ENCODE assay signal across 8 cellular contexts in genomic region chr3:10015476-10015904, GRCh38. TPM values are rescaled to one million over a fixed set of nuclear protein-coding genes. Genes with fewer than 3 reads are reported as not detected.
DNase-seq lines count a peak whose midpoint lies in the region; ATAC-seq and TF ChIP-seq lines count a peak whose summit lies in the region.

No MANE protein-coding gene starts in this region.

- no peaks in the 10 kb centered on the region for H3K79me2 ChIP-seq in SK-N-SH (ENCODE audit: insufficient read depth)

- no peak overlapping the region for H3K27ac Mint-ChIP-seq in T-helper 2 cell treated with Interferon-gamma antibody and Interleukin-4, amounts not matched to agents 5 μg/mL and 100 μg/mL, for 36 hours
- no peak overlapping the region for H3K27ac Mint-ChIP-seq in natural killer cell treated with Interleukin-12 subunit alpha and Interleukin-12 subunit beta and Interleukin-15 and Interleukin-18, amount 100 ng/mL, for 72 hours

- no peak overlapping the region for H2AFZ ChIP-seq in SK-N-SH (ENCODE audit: low read depth)

- DNase-seq in SK-N-SH = no peak
- DNase-seq in dorsolateral prefrontal cortex = peak; percentile 16 to 80 (median 66)
- peak; percentile 85 for DNase-seq in midbrain (lab: John Stamatoyannopoulos, UW)
- peak; percentile 92 to 94 for DNase-seq in aorta
- no peak for DNase-seq in stimulated activated CD4-positive, alpha-beta T cell treated with anti-CD3 and anti-CD28 coated beads, Interleukin-2, amount 100 ng/mL, for 48 hours
- no peak for DNase-seq in T-helper 2 cell treated with Interferon-gamma antibody and Interleukin-4, amounts not matched to agents 5 μg/mL and 100 μg/mL, for 36 hours (ENCODE audit: low spot score)
- no peak for DNase-seq in natural killer cell treated with Interleukin-12 subunit alpha and Interleukin-12 subunit beta and Interleukin-15 and Interleukin-18, amount 100 ng/mL, for 72 hours (ENCODE audit: low spot score)

- WGBS in SK-N-SH (ENCODE audit: low lambda C conversion rate) = 26% methylated on average over 5 of the region's 10 CpGs
- 1% methylated on average over 10 of the region's 10 CpGs for WGBS in aorta, 2 donors

- H3K4me1 Mint-ChIP-seq in T-helper 2 cell treated with Interferon-gamma antibody and Interleukin-4, amounts not matched to agents 5 μg/mL and 100 μg/mL, for 36 hours (ENCODE audit: low read depth) = peaks cover 8% of the 10 kb centered on the region
- peaks cover 25 to 27% of the 10 kb centered on the region in 2 donors for H3K4me1 Mint-ChIP-seq in natural killer cell treated with Interleukin-12 subunit alpha and Interleukin-12 subunit beta and Interleukin-15 and Interleukin-18, amount 100 ng/mL, for 72 hours (ENCODE audit: low read depth in 2 of 2)

- TF ChIP-seq EP300 in SK-N-SH (IDR thresholded peaks at IDR 0.05; ENCODE audit: borderline replicate concordance in 1 of 2, low read depth in 1 of 2, low read length in 1 of 2) = no peak

- H3K4me1 ChIP-seq in SK-N-SH (ENCODE audit: control insufficient read depth in 1 of 2, insufficient read depth in 2 of 2, low read depth in 1 of 2, low read length in 1 of 2) (peaks cover 5 to 7% of the 10 kb centered on the region in 2 experiments; a peak in 2 of 4 replicates), aorta (ENCODE audit: control insufficient read depth in 1 of 2, insufficient read depth in 2 of 2, low read length in 2 of 2) (no peaks in the 10 kb centered on the region)

- H3K27me3 ChIP-seq in SK-N-SH (ENCODE audit: insufficient read depth) (no peaks in the 10 kb centered on the region), dorsolateral prefrontal cortex (no peaks in the 10 kb centered on the region), aorta (ENCODE audit: control insufficient read depth in 1 of 2, insufficient read depth in 2 of 2, low read length in 1 of 2) (no peaks in the 10 kb centered on the region)

- ATAC-seq in SK-N-SH treated with all-trans-retinoic acid at 6 μM for 48 hours (no peak), aorta (ENCODE audit: low FRiP score) (peak; percentile 72)
- ATAC-seq in natural killer cell treated with Interleukin-12 subunit alpha and Interleukin-12 subunit beta and Interleukin-15 and Interleukin-18, amount 100 ng/mL, for 72 hours = no peak

- H3K4me3 ChIP-seq in SK-N-SH (ENCODE audit: low read depth in 2 of 2, low read length in 1 of 2) (no peak overlapping the region), dorsolateral prefrontal cortex (peak overlapping the region in 24 of 59 donors; percentile 2 to 37 (median 23)), aorta (ENCODE audit: low read length in 2 of 2) (no peak overlapping the region)

- no peak for TF ChIP-seq RAD21 in SK-N-SH (IDR thresholded peaks at IDR 0.05; ENCODE audit: low read length)

- H3K9me3 ChIP-seq in SK-N-SH (no peaks in the 10 kb centered on the region), aorta (ENCODE audit: control insufficient read depth, low read length) (no peaks in the 10 kb centered on the region)

- peaks cover 8% of the 10 kb centered on the region for H3F3A ChIP-seq in SK-N-SH (replicated peaks; ENCODE audit: insufficient read depth)

- intact Hi-C loops in dorsolateral prefrontal cortex (cut with DNase I) (no loop called here), aorta (cut with DNase I) (no loop called here)

- CTCF ChIA-PET in SK-N-SH (lab: Yijun Ruan, JAX) = interaction anchor here (0.9 to 1.1 kb wide), 2 partner anchors 11 to 83 kb away, joined by 3 read pairs; no protein-coding TSS in a partner anchor

- H3K36me3 Mint-ChIP-seq in T-helper 2 cell treated with Interferon-gamma antibody and Interleukin-4, amounts not matched to agents 5 μg/mL and 100 μg/mL, for 36 hours (ENCODE audit: low read depth) = peaks cover 8% of the 10 kb centered on the region
- peaks cover 5% of the 10 kb centered on the region for H3K36me3 Mint-ChIP-seq in natural killer cell treated with Interleukin-12 subunit alpha and Interleukin-12 subunit beta and Interleukin-15 and Interleukin-18, amount 100 ng/mL, for 72 hours

- H3K36me3 ChIP-seq in SK-N-SH (replicated peaks in 1 of 2; ENCODE audit: control insufficient read depth in 1 of 2, insufficient read depth in 2 of 2, low read length in 1 of 2) (no peaks in the 10 kb centered on the region), aorta (ENCODE audit: control insufficient read depth in 1 of 2, insufficient read depth in 2 of 2, low read length in 1 of 2) (peaks cover 0 to 2% of the 10 kb centered on the region in 2 donors)

- no peaks in the 10 kb centered on the region for H3K9me2 ChIP-seq in SK-N-SH

- H3K27ac ChIP-seq in SK-N-SH (ENCODE audit: low read depth in 2 of 2, low read length in 1 of 2) (no peak overlapping the region), dorsolateral prefrontal cortex (peak overlapping the region; percentile 14 to 90 (median 79)), aorta (ENCODE audit: low read depth in 1 of 2, low read length in 2 of 2) (peak overlapping the region; percentile 30 to 76)

- 0 out of 2 replicates have a peak overlapping the region, but pooled peaks have one; percentile 21 for H3K4me2 ChIP-seq in SK-N-SH

- POLR2A ChIA-PET in SK-N-SH (lab: Yijun Ruan, JAX) = no interaction called here

- H3K27me3 Mint-ChIP-seq in T-helper 2 cell treated with Interferon-gamma antibody and Interleukin-4, amounts not matched to agents 5 μg/mL and 100 μg/mL, for 36 hours (ENCODE audit: low read depth) = no peaks in the 10 kb centered on the region
- H3K27me3 Mint-ChIP-seq in natural killer cell treated with Interleukin-12 subunit alpha and Interleukin-12 subunit beta and Interleukin-15 and Interleukin-18, amount 100 ng/mL, for 72 hours = no peaks in the 10 kb centered on the region

- TF ChIP-seq CTCF in SK-N-SH (IDR thresholded peaks at IDR 0.05) (no peak), dorsolateral prefrontal cortex (IDR thresholded peaks at IDR 0.05 in 54 of 56, conservative IDR thresholded peaks at IDR 0.05 in 2 of 56; ENCODE audit: low read depth in 1 of 56, partially characterized antibody in 56 of 56) (no peak)

- no peaks in the 10 kb centered on the region for H3K9me3 Mint-ChIP-seq in T-helper 2 cell treated with Interferon-gamma antibody and Interleukin-4, amounts not matched to agents 5 μg/mL and 100 μg/mL, for 36 hours
- no peaks in the 10 kb centered on the region for H3K9me3 Mint-ChIP-seq in natural killer cell treated with Interleukin-12 subunit alpha and Interleukin-12 subunit beta and Interleukin-15 and Interleukin-18, amount 100 ng/mL, for 72 hours

- H3K9ac ChIP-seq in SK-N-SH = no peak overlapping the region

- H4K20me1 ChIP-seq in SK-N-SH (ENCODE audit: insufficient read depth) = no peaks in the 10 kb centered on the region

- no peak overlapping the region for H3K4me3 Mint-ChIP-seq in T-helper 2 cell treated with Interferon-gamma antibody and Interleukin-4, amounts not matched to agents 5 μg/mL and 100 μg/mL, for 36 hours
- H3K4me3 Mint-ChIP-seq in natural killer cell treated with Interleukin-12 subunit alpha and Interleukin-12 subunit beta and Interleukin-15 and Interleukin-18, amount 100 ng/mL, for 72 hours = no peak overlapping the region

TF ChIP-seq in SK-N-SH treated with all-trans-retinoic acid at 6 μM for 48 hours, 23 proteins besides CTCF, POLR2A, EP300 and RAD21:
- TF ChIP-seq ZNF565 (CRISPR knock-in tag; conservative IDR thresholded peaks at IDR 0.05; ENCODE audit: low read depth) (no peak), ZFP3 (CRISPR knock-in tag; IDR thresholded peaks at IDR 0.05) (no peak), PPARA (CRISPR knock-in tag; IDR thresholded peaks at IDR 0.05; ENCODE audit: borderline replicate concordance) (no peak), TOX (CRISPR knock-in tag; IDR thresholded peaks at IDR 0.05; ENCODE audit: borderline replicate concordance) (no peak), OSR1 (CRISPR knock-in tag; IDR thresholded peaks at IDR 0.05) (no peak)

RNA-seq across cellular contexts. Expression of gene FANCD2, which starts 10.7 kb away (rescaled TPM):
- polyA plus RNA-seq in SK-N-SH (2012; rRNA removed) (7.3 and 9.6 TPM in 2 replicates), aorta (1 to 10 TPM in 1 of 2 donors, not detected in 1; 4.7 TPM)
- polyA plus RNA-seq in SK-N-SH (2012; cell fraction: cytosol; rRNA removed) = 7.1 and 7.7 TPM in 2 replicates
- polyA plus RNA-seq in SK-N-SH (2012; cell fraction: nucleus; rRNA removed) = 17.6 and 31.8 TPM in 2 replicates
- total RNA-seq in dorsolateral prefrontal cortex (1 to 10 TPM in 119 of 120 experiments, under 1 TPM in 1; 0.71 to 6.8 (median 2.9) TPM), aorta (1 to 10 TPM; 1.9 to 5.4 TPM)
- 100 to 1,000 TPM in 1 of 2 donors, 10 to 100 TPM in 1; 35.0 to 110 TPM for total RNA-seq in natural killer cell treated with Interleukin-12 subunit alpha and Interleukin-12 subunit beta and Interleukin-15 and Interleukin-18, amount 100 ng/mL, for 72 hours

RNA-seq across cellular contexts. Expression of gene EMC3, which starts 28.8 kb away (rescaled TPM):
- polyA plus RNA-seq in SK-N-SH (2012; rRNA removed) = 113 and 123 TPM in 2 replicates
- 114 and 115 TPM in 2 replicates for polyA plus RNA-seq in SK-N-SH (2012; cell fraction: cytosol; rRNA removed)
- polyA plus RNA-seq in SK-N-SH (2012; cell fraction: nucleus; rRNA removed) = 41.4 and 85.1 TPM in 2 replicates
- 10 to 100 TPM; 41.1 to 93.1 (median 69.8) TPM for total RNA-seq in dorsolateral prefrontal cortex
- 10 to 100 TPM; 47.8 to 48.8 TPM for total RNA-seq in aorta
- 10 to 100 TPM; 26.3 to 55.8 TPM for polyA plus RNA-seq in aorta
- total RNA-seq in natural killer cell treated with Interleukin-12 subunit alpha and Interleukin-12 subunit beta and Interleukin-15 and Interleukin-18, amount 100 ng/mL, for 72 hours = 10 to 100 TPM; 62.5 to 65.8 TPM

Comparison
In these comparisons a context has a peak if more than half of its experiments do, and no peak if none do; other contexts are left out.
1. DNase-seq: peak in dorsolateral prefrontal cortex (10 of 10), midbrain (single experiment) and aorta (2 of 2); none in SK-N-SH (single experiment), stimulated activated CD4-positive, alpha-beta T cell treated with anti-CD3 and anti-CD28 coated beads, Interleukin-2, amount 100 ng/mL, for 48 hours (0 of 2), T-helper 2 cell treated with Interferon-gamma antibody and Interleukin-4, amounts not matched to agents 5 μg/mL and 100 μg/mL, for 36 hours (single experiment) and natural killer cell treated with Interleukin-12 subunit alpha and Interleukin-12 subunit beta and Interleukin-15 and Interleukin-18, amount 100 ng/mL, for 72 hours (single experiment).
2. H3K27ac ChIP-seq: peak in dorsolateral prefrontal cortex (59 of 59) and aorta (2 of 2); none in SK-N-SH (0 of 2).
3. RNA of gene FANCD2, which starts 10.7 kb away (total RNA-seq): 35.0 to 110 TPM in natural killer cell treated with Interleukin-12 subunit alpha and Interleukin-12 subunit beta and Interleukin-15 and Interleukin-18, amount 100 ng/mL, for 72 hours; 1.9 to 5.4 TPM in aorta and 0.71 to 6.8 TPM in dorsolateral prefrontal cortex; every median in the first group is over 4 times any median in the second.